In genomic region chr6:15621203-15622044, GRCh38 we compare ENCODE assay signal across 8 cellular contexts. TPM values are rescaled to one million over a fixed set of nuclear protein-coding genes. Genes with fewer than 3 reads are reported as not detected.
A peak's percentile ranks its signal among the peaks of the same experiment; 100 is the strongest.
DNase-seq lines count a peak whose midpoint lies in the region; ATAC-seq and TF ChIP-seq lines count a peak whose summit lies in the region.

No MANE protein-coding gene starts in this region.

- H3K9me3 ChIP-seq in lower lobe of right lung (no peaks in the 10 kb centered on the region), HAP-1 (no peaks in the 10 kb centered on the region)

- peak; percentile 93 for ATAC-seq in activated CD4-positive, alpha-beta T cell treated with anti-CD3 and anti-CD28 coated beads for 36 hours
- ATAC-seq in HG02763 (IDR thresholded peaks at IDR 0.05; ENCODE audit: unreplicated experiment) (peak; percentile 85), lower lobe of right lung (peak; percentile 89 to 90)

- in situ Hi-C loops in HAP-1 (cut with MboI; ENCODE audit: low sequenced_read_pairs): loop anchor here (25.0 kb wide), 1 partner anchor 1409 kb away; no protein-coding TSS in a partner anchor

- peaks cover 9% of the 10 kb centered on the region for H3K36me3 Mint-ChIP-seq in activated CD4-positive, alpha-beta T cell treated with anti-CD3 and anti-CD28 coated beads for 36 hours (ENCODE audit: low read depth)

- H3K27ac ChIP-seq in caudate nucleus (ENCODE audit: low read depth, low read length) (peak overlapping the region; percentile 50), lower lobe of right lung (peak overlapping the region; percentile 61)

- H3K27me3 Mint-ChIP-seq in activated CD4-positive, alpha-beta T cell treated with anti-CD3 and anti-CD28 coated beads for 36 hours: peaks cover 2% of the 10 kb centered on the region

- no peaks in the 10 kb centered on the region for H3K9me3 Mint-ChIP-seq in activated CD4-positive, alpha-beta T cell treated with anti-CD3 and anti-CD28 coated beads for 36 hours (ENCODE audit: low read depth)

- H3K4me1 Mint-ChIP-seq in activated CD4-positive, alpha-beta T cell treated with anti-CD3 and anti-CD28 coated beads for 36 hours: peaks cover 32% of the 10 kb centered on the region

- no peak overlapping the region for H3K4me3 ChIP-seq in lower lobe of right lung
- H3K4me3 ChIP-seq in HAP-1: no peak overlapping the region

- CTCF ChIA-PET in activated CD4-positive, alpha-beta T cell treated with anti-CD3 and anti-CD28 coated beads for 36 hours (lab: Charles Lee): interaction anchor here (0.9 to 1.0 kb wide), 3 partner anchors 14 to 23 kb away, joined by 3 read pairs; no protein-coding TSS in a partner anchor

- intact Hi-C loops in activated CD4-positive, alpha-beta T cell treated with anti-CD3 and anti-CD28 coated beads for 36 hours (cut with DNase I, micrococcal nuclease): loop anchor here (5.0 to 10.0 kb wide), 8 partner anchors 94 to 1714 kb away; no protein-coding TSS in a partner anchor
- intact Hi-C loops in lower lobe of right lung (cut with DNase I): loop anchor here (10.0 kb wide), 1 partner anchor 127 kb away; no protein-coding TSS in a partner anchor

- POLR2A ChIA-PET in activated CD4-positive, alpha-beta T cell treated with anti-CD3 and anti-CD28 coated beads for 36 hours (lab: Charles Lee): no interaction called here

- peak; percentile 45 for DNase-seq in activated CD4-positive, alpha-beta T cell treated with anti-CD3 and anti-CD28 coated beads for 36 hours
- no peak for DNase-seq in activated CD4-positive, alpha-beta T cell treated with anti-CD3 and anti-CD28 coated beads for 1 hour
- DNase-seq in NCI-H524 (lab: John Stamatoyannopoulos, UW) (peak; percentile 56 to 90), caudate nucleus (lab: John Stamatoyannopoulos, UW) (peak in 2 of 61 donors; percentile 24 to 79), lower lobe of right lung (peak; percentile 75), T-helper 9 cell (no peak), HAP-1 (ENCODE audit: low spot score in 2 of 2) (no peak)

- H3K36me3 ChIP-seq in lower lobe of right lung (peaks cover 2% of the 10 kb centered on the region), HAP-1 (replicated peaks) (no peaks in the 10 kb centered on the region)

- peak overlapping the region; percentile 6 for H3K27ac Mint-ChIP-seq in activated CD4-positive, alpha-beta T cell treated with anti-CD3 and anti-CD28 coated beads for 36 hours

- no peak for TF ChIP-seq CTCF in lower lobe of right lung (IDR thresholded peaks at IDR 0.05)

- H3K27me3 ChIP-seq in lower lobe of right lung (ENCODE audit: low read depth) (no peaks in the 10 kb centered on the region), HAP-1 (ENCODE audit: low read depth) (no peaks in the 10 kb centered on the region)

- no peak overlapping the region for H3K4me3 Mint-ChIP-seq in activated CD4-positive, alpha-beta T cell treated with anti-CD3 and anti-CD28 coated beads for 36 hours

- H3K4me1 ChIP-seq in lower lobe of right lung: peaks cover 34% of the 10 kb centered on the region
- H3K4me1 ChIP-seq in HAP-1: peaks cover 4% of the 10 kb centered on the region

RNA-seq across cellular contexts. Expression of gene DTNBP1, which starts 41.4 kb away (rescaled TPM):
- total RNA-seq in activated CD4-positive, alpha-beta T cell treated with anti-CD3 and anti-CD28 coated beads for 36 hours: 10 to 100 TPM; 18.4 to 23.4 TPM
- 25.9 TPM for total RNA-seq in lower lobe of right lung

Comparison
In these comparisons a context has a peak if more than half of its experiments do, and no peak if none do; other contexts are left out.
1. DNase-seq: peak in activated CD4-positive, alpha-beta T cell treated with anti-CD3 and anti-CD28 coated beads for 36 hours (single experiment), NCI-H524 (2 of 2) and lower lobe of right lung (single experiment); none in activated CD4-positive, alpha-beta T cell treated with anti-CD3 and anti-CD28 coated beads for 1 hour (single experiment), T-helper 9 cell (single experiment) and HAP-1 (0 of 2).
2. Peak in every context shown above with its lines, with median percentiles within 50 percentile points of each other: ATAC-seq.